In the genomic region with DNA sequence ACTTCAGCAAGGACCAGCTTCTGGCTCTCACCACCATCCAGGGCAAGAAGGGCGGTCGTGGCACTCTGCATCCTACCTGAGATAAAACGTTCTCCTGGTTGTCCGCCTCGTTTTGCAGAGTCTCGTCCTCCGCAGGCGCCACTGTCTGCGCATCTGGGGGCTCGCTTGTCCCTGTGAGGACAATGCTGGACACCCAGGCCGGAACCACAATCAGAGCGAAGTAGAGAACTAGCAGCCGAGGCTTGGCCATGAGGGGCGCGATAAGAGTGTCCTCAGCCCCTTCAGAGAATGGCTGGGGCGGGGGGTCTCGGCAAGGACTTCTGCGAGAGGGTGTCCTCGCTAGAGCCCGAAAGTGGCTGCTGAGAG, we compare ENCODE assay signal across 7 cellular contexts. TPM values are rescaled to one million over a fixed set of nuclear protein-coding genes. Genes with fewer than 3 reads are reported as not detected.
A peak's percentile ranks its signal among the peaks of the same experiment; 100 is the strongest.
DNase-seq lines count a peak whose midpoint lies in the region; ATAC-seq and TF ChIP-seq lines count a peak whose summit lies in the region.

No MANE protein-coding gene starts in this region.

- H3K27ac ChIP-seq in HUES6 (ENCODE audit: low read depth, low read length) (no peak overlapping the region), stomach (peak overlapping the region in 4 of 5 donors; percentile 7 to 65 (median 26))

- no peak overlapping the region for H3K27ac Mint-ChIP-seq in activated naive CD8-positive, alpha-beta T cell treated with anti-CD3 and anti-CD28 coated beads, Interleukin-2, amount 50 U/mL, for 24 hours

- CTCF ChIA-PET in HEK293T (lab: Yijun Ruan, JAX) = interaction anchor here (1.2 kb wide), 1 partner anchor 22 kb away, joined by 3 read pairs; no protein-coding TSS in a partner anchor

- peak overlapping the region; percentile 16 for H3K9ac ChIP-seq in HUES6 (ENCODE audit: low read length)

- POLR2A ChIA-PET in HEK293T (lab: Yijun Ruan, JAX) = no interaction called here

- TF ChIP-seq POLR2A in stomach (IDR thresholded peaks at IDR 0.05) = no peak

- H3K4me1 Mint-ChIP-seq in activated naive CD8-positive, alpha-beta T cell treated with anti-CD3 and anti-CD28 coated beads, Interleukin-2, amount 50 U/mL, for 24 hours = peaks cover 4% of the 10 kb centered on the region

- H3K36me3 ChIP-seq in HUES6 (ENCODE audit: control insufficient read depth, insufficient read depth, low read length) (no peaks in the 10 kb centered on the region), kidney epithelial cell (ENCODE audit: control insufficient read depth, insufficient read depth, low read length) (no peaks in the 10 kb centered on the region), stomach (no peaks in the 10 kb centered on the region)

- TF ChIP-seq EP300 in stomach (IDR thresholded peaks at IDR 0.05) = no peak

- no peaks in the 10 kb centered on the region for H3K36me3 Mint-ChIP-seq in activated naive CD8-positive, alpha-beta T cell treated with anti-CD3 and anti-CD28 coated beads, Interleukin-2, amount 50 U/mL, for 24 hours (ENCODE audit: low read depth)

- 33 to 40% (median 33%) methylated on average over 15 to 20 of the region's 20 CpGs for whole genome bisulfite sequencing in stomach, 5 donors

- DNase-seq in activated naive CD8-positive, alpha-beta T cell treated with anti-CD3 and anti-CD28 coated beads, Interleukin-2, amount 50 U/mL, for 24 hours = no peak
- DNase-seq in kidney epithelial cell (ENCODE audit: low read depth) = no peak
- no peak for DNase-seq in stomach
- no peak for DNase-seq in DMS53 treated with DMSO at 0.1 percent for 48 hours (lab: John Stamatoyannopoulos, UW; ENCODE audit: unreplicated experiment)
- no peak for DNase-seq in occipital lobe (lab: John Stamatoyannopoulos, UW)
- no peak for DNase-seq in HEK293T (ENCODE audit: extremely low spot score)

- TF ChIP-seq CTCF in kidney epithelial cell (IDR thresholded peaks at IDR 0.05; ENCODE audit: insufficient read depth, low read length, poor library complexity, severe bottlenecking) = no peak
- TF ChIP-seq CTCF in stomach (IDR thresholded peaks at IDR 0.05) = no peak

- peak overlapping the region; percentile 82 for H3K4me3 Mint-ChIP-seq in activated naive CD8-positive, alpha-beta T cell treated with anti-CD3 and anti-CD28 coated beads, Interleukin-2, amount 50 U/mL, for 24 hours

- H3K27me3 Mint-ChIP-seq in activated naive CD8-positive, alpha-beta T cell treated with anti-CD3 and anti-CD28 coated beads, Interleukin-2, amount 50 U/mL, for 24 hours = peaks cover 44% of the 10 kb centered on the region

- H3K27me3 ChIP-seq in HUES6 (ENCODE audit: control insufficient read depth, insufficient read depth, low read length) (peaks cover 56% of the 10 kb centered on the region), kidney epithelial cell (ENCODE audit: control insufficient read depth, insufficient read depth, low read length) (no peaks in the 10 kb centered on the region), stomach (peaks cover 0 to 52% (median 14%) of the 10 kb centered on the region in 3 donors)

- H3K9me3 ChIP-seq in HUES6 (ENCODE audit: control insufficient read depth, insufficient read depth, low read depth, low read length) (no peaks in the 10 kb centered on the region), stomach (no peaks in the 10 kb centered on the region)

- intact Hi-C loops in stomach (cut with DNase I; ENCODE audit: low total_unique reads) = no loop called here

- no peak for ATAC-seq in activated naive CD8-positive, alpha-beta T cell treated with anti-CD3 and anti-CD28 coated beads, Interleukin-2, amount 50 U/mL, for 24 hours

- H3K4me1 ChIP-seq in HUES6 (ENCODE audit: control insufficient read depth, insufficient read depth, low read length) (peaks cover 12% of the 10 kb centered on the region), stomach (peaks cover 5 to 42% (median 20%) of the 10 kb centered on the region in 4 donors)

- peak overlapping the region; percentile 77 for H3K4me3 ChIP-seq in HUES6 (ENCODE audit: low read depth, low read length)
- H3K4me3 ChIP-seq in kidney epithelial cell (ENCODE audit: low read depth, low read length) = peak overlapping the region; percentile 49
- peak overlapping the region; percentile 51 to 64 (median 60) for H3K4me3 ChIP-seq in stomach

- no peaks in the 10 kb centered on the region for H3K9me3 Mint-ChIP-seq in activated naive CD8-positive, alpha-beta T cell treated with anti-CD3 and anti-CD28 coated beads, Interleukin-2, amount 50 U/mL, for 24 hours

TF ChIP-seq in HEK293T, 16 proteins besides CTCF, POLR2A, EP300 and RAD21:
- TF ChIP-seq BHLHE40 (IDR thresholded peaks at IDR 0.05; ENCODE audit: borderline replicate concordance) (no peak), FOXM1 (IDR thresholded peaks at IDR 0.05; ENCODE audit: borderline replicate concordance) (no peak), L3MBTL2 (conservative IDR thresholded peaks at IDR 0.05) (no peak), TARDBP (IDR thresholded peaks at IDR 0.05) (no peak), SUZ12 (IDR thresholded peaks at IDR 0.05) (no peak), LEF1 (IDR thresholded peaks at IDR 0.05; ENCODE audit: borderline replicate concordance) (no peak), HDGF (IDR thresholded peaks at IDR 0.05; ENCODE audit: borderline replicate concordance) (no peak), CTBP1 (IDR thresholded peaks at IDR 0.05; ENCODE audit: borderline replicate concordance) (no peak), NFRKB (IDR thresholded peaks at IDR 0.05) (no peak)
TF ChIP-seq in HEK293T: peak in this region for 0.

RNA-seq across cellular contexts. Expression of a gene that starts 0.5 kb away (rescaled TPM):
- total RNA-seq in kidney epithelial cell = 3.1 and 5.5 TPM in 2 replicates
- 10 to 100 TPM in 1 of 5 donors, 1 to 10 TPM in 3, not detected in 1; 1.7 to 56.0 (median 3.2) TPM for total RNA-seq in stomach
- polyA plus RNA-seq in stomach = 1 to 10 TPM in 1 of 3 donors, under 1 TPM in 2; 0.31 to 1.2 (median 0.45) TPM
- 0.94 TPM for total RNA-seq in occipital lobe

RNA-seq across cellular contexts. Expression of a gene that starts 46.3 kb away (rescaled TPM):
- total RNA-seq in kidney epithelial cell = 0.62 and 0.79 TPM in 2 replicates
- total RNA-seq in stomach = 10 to 100 TPM in 2 of 5 donors, 1 to 10 TPM in 3; 3.7 to 13.8 (median 9.9) TPM
- polyA plus RNA-seq in stomach = 1 to 10 TPM in 1 of 3 donors, under 1 TPM in 2; 0.25 to 1.1 (median 0.46) TPM
- 4.1 TPM for total RNA-seq in occipital lobe
